In the genomic region with DNA sequence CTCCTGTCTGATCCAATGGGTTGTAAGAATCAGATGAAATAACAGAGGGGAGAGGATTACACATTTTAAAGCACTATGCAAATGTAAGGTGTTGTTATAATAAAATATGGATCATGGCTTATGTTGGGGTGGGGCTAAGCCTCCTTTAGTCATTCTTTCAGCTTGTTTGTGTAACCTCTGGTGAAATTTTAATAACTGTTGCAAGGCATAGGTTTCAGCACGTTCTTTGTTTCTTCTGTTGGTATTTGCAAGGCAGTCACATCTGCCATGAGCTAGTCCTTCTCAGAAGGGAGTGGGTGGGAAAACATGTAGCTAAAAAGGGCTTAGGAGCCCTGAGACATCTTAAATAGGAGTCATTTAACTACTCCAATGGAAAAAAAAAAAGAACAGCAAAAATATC, we compare ENCODE assay signal across 28 cellular contexts.
DNase-seq lines count a peak whose midpoint lies in the region; ATAC-seq and TF ChIP-seq lines count a peak whose summit lies in the region.
"Had no signal": no experiment of that assay in that cellular context is flagged by ENCODE, and none has a peak within 500 bp of the region (broad histone marks: within the 10 kb centered on the region; RNA-seq: fewer than 3 reads in every experiment).

No MANE protein-coding gene starts in this region.

- no peak for TF ChIP-seq CTCF in mammary epithelial cell (conservative IDR thresholded peaks at IDR 0.05 in 1 of 2, IDR thresholded peaks at IDR 0.05 in 1 of 2; ENCODE audit: extremely low read depth in 1 of 2, insufficient read depth in 1 of 2, low read depth in 1 of 2, low read length in 2 of 2)
- no peak for TF ChIP-seq CTCF in fibroblast of villous mesenchyme (IDR thresholded peaks at IDR 0.05; ENCODE audit: insufficient read depth, low read depth, low read length)
- TF ChIP-seq CTCF in neural progenitor cell (IDR thresholded peaks at IDR 0.05) = no peak

- DNase-seq in GM04503 (ENCODE audit: low read depth) (peak; percentile 60), mammary epithelial cell (peak; percentile 76), fibroblast of villous mesenchyme (ENCODE audit: low read depth) (peak; percentile 32), skeletal muscle cell (ENCODE audit: low read depth) (peak; percentile 63), neural progenitor cell (ENCODE audit: low spot score) (no peak), RKO (ENCODE audit: low spot score) (no peak)
- DNase-seq: ACHN; activated CD4-positive, alpha-beta T cell treated with anti-CD3 and anti-CD28 coated beads for 48 hours; activated gamma-delta T cell treated with Interleukin-2 at 50 U/mL for 16 hours; activated T-cell treated with anti-CD3 and anti-CD28 coated beads, Interleukin-2, amount 50 U/mL, for 4 hours; cerebellar nuclear complex; DMS79; gastrocnemius medialis; GF-D8; Karpas-422; left cardiac atrium; NCI-H1436 treated with DMSO at 0.1 percent for 48 hours; NCI-H510A; occipital lobe; PC-9; SIG-M5; T-helper 9 cell had no signal

- ATAC-seq in GM18858 (IDR thresholded peaks at IDR 0.05; ENCODE audit: unreplicated experiment) = no peak
- no peak for ATAC-seq in HG03045 (IDR thresholded peaks at IDR 0.05; ENCODE audit: unreplicated experiment)
- ATAC-seq: activated T-cell treated with anti-CD3 and anti-CD28 coated beads, Interleukin-2, amount 50 U/mL, for 4 hours; gastrocnemius medialis; left cardiac atrium had no signal

- no peaks in the 10 kb centered on the region for H3K27me3 Mint-ChIP-seq in neural progenitor cell (ENCODE audit: insufficient read depth, low read depth)
- H3K27me3 Mint-ChIP-seq: type B pancreatic cell had no signal

- H3F3A ChIP-seq in neural progenitor cell (ENCODE audit: low read depth) = no peaks in the 10 kb centered on the region

- intact Hi-C loops in mammary epithelial cell (cut with micrococcal nuclease) = loop anchor here (2.0 to 5.0 kb wide), 2 partner anchors 180 to 204 kb away; no protein-coding TSS in a partner anchor

- no peaks in the 10 kb centered on the region for H3K9me3 Mint-ChIP-seq in neural progenitor cell
- H3K9me3 Mint-ChIP-seq: activated T-cell treated with anti-CD3 and anti-CD28 coated beads, Interleukin-2, amount 50 U/mL, for 4 hours; memory B cell had no signal

- 17% methylated on average over 1 of the region's 1 CpG for WGBS in mammary epithelial cell (ENCODE audit: low coverage, missing lambda C conversion rate)

- H3K9ac ChIP-seq in mammary epithelial cell (ENCODE audit: insufficient read depth, low read length) = no peak overlapping the region
- no peak overlapping the region for H3K9ac ChIP-seq in neural progenitor cell
- H3K9ac ChIP-seq: BLaER1 treated with 17β-estradiol and CSF1 and Interleukin-3, amounts not matched to agents 10 nM and 100 nM had no signal

- no peaks in the 10 kb centered on the region for H3K9me3 ChIP-seq in mammary epithelial cell (replicated peaks; ENCODE audit: insufficient read depth, low read length)
- H3K9me3 ChIP-seq in neural progenitor cell (ENCODE audit: low read depth) = no peaks in the 10 kb centered on the region
- H3K9me3 ChIP-seq: BLaER1 treated with 17β-estradiol and CSF1 and Interleukin-3, amounts not matched to agents 10 nM and 100 nM; gastrocnemius medialis had no signal

- no peak overlapping the region for H3K4me3 ChIP-seq in mammary epithelial cell (replicated peaks in 1 of 3; ENCODE audit: insufficient read depth in 1 of 3, low read depth in 2 of 3, low read length in 3 of 3)
- H3K4me3 ChIP-seq in fibroblast of villous mesenchyme (ENCODE audit: low read depth, low read length) = no peak overlapping the region
- H3K4me3 ChIP-seq in skeletal muscle cell (ENCODE audit: low read depth, low read length) = no peak overlapping the region
- no peak overlapping the region for H3K4me3 ChIP-seq in neural progenitor cell
- H3K4me3 ChIP-seq: BLaER1 treated with 17β-estradiol and CSF1 and Interleukin-3, amounts not matched to agents 10 nM and 100 nM; gastrocnemius medialis; PC-9 had no signal

- no peak overlapping the region for H2AFZ ChIP-seq in mammary epithelial cell (ENCODE audit: low read depth, low read length)
- no peak overlapping the region for H2AFZ ChIP-seq in neural progenitor cell (replicated peaks)
- H2AFZ ChIP-seq: PC-9 had no signal

- H3K79me2 ChIP-seq in mammary epithelial cell (ENCODE audit: insufficient read depth, low read length) (peaks cover 36% of the 10 kb centered on the region), neural progenitor cell (ENCODE audit: low read depth) (no peaks in the 10 kb centered on the region)

- no peaks in the 10 kb centered on the region for H4K20me1 ChIP-seq in mammary epithelial cell (ENCODE audit: insufficient read depth, low read length)
- H4K20me1 ChIP-seq in neural progenitor cell (ENCODE audit: low read depth) = no peaks in the 10 kb centered on the region
- H4K20me1 ChIP-seq: BLaER1 treated with 17β-estradiol and CSF1 and Interleukin-3, amounts not matched to agents 10 nM and 100 nM had no signal

- H3K27ac ChIP-seq in mammary epithelial cell (ENCODE audit: insufficient read depth, low read depth, low read length) (peak overlapping the region; percentile 2), neural progenitor cell (no peak overlapping the region)
- H3K27ac ChIP-seq: BLaER1 treated with 17β-estradiol and CSF1 and Interleukin-3, amounts not matched to agents 10 nM and 100 nM; gastrocnemius medialis; PC-9; VCaP had no signal

- H3K4me1 ChIP-seq in mammary epithelial cell (ENCODE audit: insufficient read depth, low read length) = peaks cover 24% of the 10 kb centered on the region
- H3K4me1 ChIP-seq in neural progenitor cell = no peaks in the 10 kb centered on the region
- H3K4me1 ChIP-seq: BLaER1 treated with 17β-estradiol and CSF1 and Interleukin-3, amounts not matched to agents 10 nM and 100 nM; gastrocnemius medialis had no signal

- no peak overlapping the region for H3K4me3 Mint-ChIP-seq in neural progenitor cell
- H3K4me3 Mint-ChIP-seq: activated T-cell treated with anti-CD3 and anti-CD28 coated beads, Interleukin-2, amount 50 U/mL, for 4 hours; memory B cell; type B pancreatic cell had no signal

- no peaks in the 10 kb centered on the region for H3K27me3 ChIP-seq in mammary epithelial cell (ENCODE audit: insufficient read depth, low read length)
- H3K27me3 ChIP-seq in neural progenitor cell = no peaks in the 10 kb centered on the region
- H3K27me3 ChIP-seq: BLaER1 treated with 17β-estradiol and CSF1 and Interleukin-3, amounts not matched to agents 10 nM and 100 nM; gastrocnemius medialis had no signal

- dilution Hi-C loops in mammary epithelial cell (cut with HindIII; ENCODE audit: low sequenced_read_pairs) = no loop called here

- H3K36me3 ChIP-seq in mammary epithelial cell (ENCODE audit: insufficient read depth, low read length) (peaks cover 13% of the 10 kb centered on the region), neural progenitor cell (no peaks in the 10 kb centered on the region)
- H3K36me3 ChIP-seq: BLaER1 treated with 17β-estradiol and CSF1 and Interleukin-3, amounts not matched to agents 10 nM and 100 nM; gastrocnemius medialis had no signal

- H3K4me2 ChIP-seq in mammary epithelial cell (ENCODE audit: insufficient read depth, low read depth, low read length) (no peak overlapping the region), neural progenitor cell (no peak overlapping the region)
- H3K4me2 ChIP-seq: BLaER1 treated with 17β-estradiol and CSF1 and Interleukin-3, amounts not matched to agents 10 nM and 100 nM; PC-9 had no signal

- peaks cover 4% of the 10 kb centered on the region for H3K4me1 Mint-ChIP-seq in neural progenitor cell
- H3K4me1 Mint-ChIP-seq: memory B cell had no signal

- BruUV-seq in mammary epithelial cell (replicated peaks; lab: Mats Ljungman, UMichigan) = no TSS peak

- H3K36me3 Mint-ChIP-seq in neural progenitor cell = no peaks in the 10 kb centered on the region
- H3K36me3 Mint-ChIP-seq: memory B cell, type B pancreatic cell had no signal

- in situ Hi-C loops in mammary epithelial cell (cut with MboI; ENCODE audit: low sequenced_read_pairs in 2 of 2) = no loop called here

- CTCF ChIA-PET in mammary epithelial cell (lab: Charles Lee; ENCODE audit: low non-redundant PET) = no interaction called here

- no peak overlapping the region for H3K27ac Mint-ChIP-seq in neural progenitor cell
- H3K27ac Mint-ChIP-seq: memory B cell, type B pancreatic cell had no signal

Comparison
In these comparisons a context has a peak if more than half of its experiments do, and no peak if none do; other contexts are left out.
1. DNase-seq: peak in GM04503 (single experiment), mammary epithelial cell (single experiment), fibroblast of villous mesenchyme (single experiment) and skeletal muscle cell (single experiment); none in neural progenitor cell (single experiment) and RKO (single experiment).